In genomic region chr2:239297142-239298125, GRCh38 we compare ENCODE assay signal across 12 cellular contexts.
DNase-seq lines count a peak whose midpoint lies in the region; ATAC-seq, FAIRE-seq and TF ChIP-seq lines count a peak whose summit lies in the region.
"Had no signal": no experiment of that assay in that cellular context is flagged by ENCODE, and none has a peak within 500 bp of the region (broad histone marks: within the 10 kb centered on the region; RNA-seq: fewer than 3 reads in every experiment).

No MANE protein-coding gene starts in this region.

- peaks cover 86% of the 10 kb centered on the region for H3K4me1 Mint-ChIP-seq in stimulated activated naive CD8-positive, alpha-beta T cell treated with anti-CD3 and anti-CD28 coated beads, Interleukin-15, Interleukin-2, amounts not matched to agents 100 ng/mL and 50 ng/mL, for 24 hours (ENCODE audit: low read depth)
- peaks cover 47 to 68% (median 61%) of the 10 kb centered on the region in 3 donors for H3K4me1 Mint-ChIP-seq in naive B cell

- H3K36me3 Mint-ChIP-seq in stimulated activated naive CD8-positive, alpha-beta T cell treated with anti-CD3 and anti-CD28 coated beads, Interleukin-15, Interleukin-2, amounts not matched to agents 100 ng/mL and 50 ng/mL, for 24 hours (ENCODE audit: low read depth) = no peaks in the 10 kb centered on the region
- H3K36me3 Mint-ChIP-seq in naive B cell = no peaks in the 10 kb centered on the region

- H3K27ac ChIP-seq in dorsolateral prefrontal cortex = peak overlapping the region in 46 of 59 donors; percentile 0 to 90 (median 79)
- H3K27ac ChIP-seq: brain microvascular endothelial cell had no signal

- no peaks in the 10 kb centered on the region for H3K9me3 Mint-ChIP-seq in stimulated activated naive CD8-positive, alpha-beta T cell treated with anti-CD3 and anti-CD28 coated beads, Interleukin-15, Interleukin-2, amounts not matched to agents 100 ng/mL and 50 ng/mL, for 24 hours
- no peaks in the 10 kb centered on the region for H3K9me3 Mint-ChIP-seq in naive B cell
- H3K9me3 Mint-ChIP-seq: activated B cell treated with CpG ODN at 0.5 μM for 24 hours had no signal

- no peak overlapping the region for H3K4me3 ChIP-seq in dorsolateral prefrontal cortex

- no peak for DNase-seq in stimulated activated naive CD8-positive, alpha-beta T cell treated with anti-CD3 and anti-CD28 coated beads, Interleukin-15, Interleukin-2, amounts not matched to agents 100 U/mL and 50 U/mL, for 24 hours
- peak in 7 of 10 donors; percentile 3 to 36 (median 25) for DNase-seq in dorsolateral prefrontal cortex
- DNase-seq in naive B cell = no peak
- no peak for DNase-seq in stimulated activated CD4-positive, alpha-beta T cell treated with anti-CD3 and anti-CD28 coated beads, Interleukin-4, amount 100 ng/mL, for 4 hours
- no peak for DNase-seq in HTR-8/SVneo (ENCODE audit: insufficient read length, low spot score)
- DNase-seq in NCI-H1092 treated with DMSO at 0.1 percent for 48 hours (lab: John Stamatoyannopoulos, UW) = no peak
- DNase-seq: brain microvascular endothelial cell, midbrain, NCI-H2081 had no signal

- peak overlapping the region; percentile 85 for H3K27ac Mint-ChIP-seq in stimulated activated naive CD8-positive, alpha-beta T cell treated with anti-CD3 and anti-CD28 coated beads, Interleukin-15, Interleukin-2, amounts not matched to agents 100 ng/mL and 50 ng/mL, for 24 hours
- H3K27ac Mint-ChIP-seq in naive B cell = peak overlapping the region in 4 of 6 donors; percentile 19 to 86 (median 42)
- H3K27ac Mint-ChIP-seq: activated B cell treated with CpG ODN at 0.5 μM for 24 hours had no signal

- TF ChIP-seq CTCF in dorsolateral prefrontal cortex (IDR thresholded peaks at IDR 0.05 in 54 of 56, conservative IDR thresholded peaks at IDR 0.05 in 2 of 56; ENCODE audit: low read depth in 1 of 56, partially characterized antibody in 56 of 56) = no peak

- H3K27me3 ChIP-seq in dorsolateral prefrontal cortex = no peaks in the 10 kb centered on the region
- H3K27me3 ChIP-seq: brain microvascular endothelial cell had no signal

- no peak for FAIRE-seq in HTR-8/SVneo (lab: Jason Lieb, UNC)

- ATAC-seq in stimulated activated naive CD8-positive, alpha-beta T cell treated with anti-CD3 and anti-CD28 coated beads, Interleukin-15, Interleukin-2, amounts not matched to agents 100 U/mL and 50 U/mL, for 24 hours = no peak
- no peak for ATAC-seq in naive B cell (ENCODE audit: low read depth in 2 of 2)
- ATAC-seq in GM21619 (IDR thresholded peaks at IDR 0.05; ENCODE audit: unreplicated experiment) = no peak

- H3K4me3 Mint-ChIP-seq in stimulated activated naive CD8-positive, alpha-beta T cell treated with anti-CD3 and anti-CD28 coated beads, Interleukin-15, Interleukin-2, amounts not matched to agents 100 ng/mL and 50 ng/mL, for 24 hours = peak overlapping the region; percentile 71
- peak overlapping the region in 2 of 8 donors; percentile 57 to 63 for H3K4me3 Mint-ChIP-seq in naive B cell
- H3K4me3 Mint-ChIP-seq: activated B cell treated with CpG ODN at 0.5 μM for 24 hours had no signal

- intact Hi-C loops in dorsolateral prefrontal cortex (cut with DNase I) = no loop called here

- H3K27me3 Mint-ChIP-seq in stimulated activated naive CD8-positive, alpha-beta T cell treated with anti-CD3 and anti-CD28 coated beads, Interleukin-15, Interleukin-2, amounts not matched to agents 100 ng/mL and 50 ng/mL, for 24 hours = peaks cover 11% of the 10 kb centered on the region
- peaks cover 0 to 8% (median 2%) of the 10 kb centered on the region in 3 donors for H3K27me3 Mint-ChIP-seq in naive B cell

Comparison
In these comparisons a context has a peak if more than half of its experiments do, and no peak if none do; other contexts are left out.
1. DNase-seq: peak in dorsolateral prefrontal cortex (7 of 10); none in stimulated activated naive CD8-positive, alpha-beta T cell treated with anti-CD3 and anti-CD28 coated beads, Interleukin-15, Interleukin-2, amounts not matched to agents 100 U/mL and 50 U/mL, for 24 hours (single experiment), naive B cell (single experiment), stimulated activated CD4-positive, alpha-beta T cell treated with anti-CD3 and anti-CD28 coated beads, Interleukin-4, amount 100 ng/mL, for 4 hours (0 of 2), HTR-8/SVneo (single experiment) and NCI-H1092 treated with DMSO at 0.1 percent for 48 hours (single experiment).